ENCODE assay signal across 1 cellular context in genomic region chr19:1841209-1841924, GRCh38.
TF ChIP-seq lines count a peak whose summit lies in the region.

No MANE protein-coding gene starts in this region.

TF ChIP-seq in SK-N-SH treated with all-trans-retinoic acid at 6 μM for 48 hours, 23 proteins besides CTCF, POLR2A, EP300 and RAD21 (continued from another document):
- TF ChIP-seq CSRNP3 (CRISPR knock-in tag; IDR thresholded peaks at IDR 0.05) (no peak), OSR1 (CRISPR knock-in tag; IDR thresholded peaks at IDR 0.05) (no peak)
